ENCODE assay signal across 8 cellular contexts in genomic region chr5:140700177-140701144, GRCh38. TPM values are rescaled to one million over a fixed set of nuclear protein-coding genes. Genes with fewer than 3 reads are reported as not detected.
DNase-seq lines count a peak whose midpoint lies in the region; ATAC-seq, FAIRE-seq and TF ChIP-seq lines count a peak whose summit lies in the region.

TSS of gene ZMAT2 (plus strand) at chr5:140700447. CDS start at chr5:140700461, 14 bp downstream.

- DNase-seq in NCI-H187 treated with DMSO at 0.1 percent for 48 hours (lab: John Stamatoyannopoulos, UW) (peak; percentile 86), anterior cingulate cortex (lab: John Stamatoyannopoulos, UW) (peak; percentile 25 to 98 (median 93)), right atrium auricular region (ENCODE audit: low spot score) (peak; percentile 95), psoas muscle (peak; percentile 95 to 96), urothelium cell line (ENCODE audit: low spot score) (peak; percentile 90)

- H3K27me3 ChIP-seq in right atrium auricular region (no peaks in the 10 kb centered on the region), psoas muscle (ENCODE audit: insufficient read depth in 3 of 3, low read length in 2 of 3) (no peaks in the 10 kb centered on the region)

- H3K4me1 ChIP-seq in right atrium auricular region (peaks cover 0 to 15% of the 10 kb centered on the region in 2 donors), psoas muscle (peaks cover 12% of the 10 kb centered on the region)

- 1 to 2% (median 2%) methylated on average over 44 of the region's 44 CpGs for WGBS in psoas muscle, 3 donors

- TF ChIP-seq CTCF in right atrium auricular region (IDR thresholded peaks at IDR 0.05) (no peak), psoas muscle (IDR thresholded peaks at IDR 0.05) (no peak)

- FAIRE-seq in urothelium cell line (lab: Jason Lieb, UNC), result no peak

- H3K27ac ChIP-seq in right atrium auricular region, result peak within 1 kb of the TSS in 1 of 2 donors; percentile 69
- H3K27ac ChIP-seq in psoas muscle, result peak within 1 kb of the TSS; percentile 77

- ATAC-seq in GM18499 (IDR thresholded peaks at IDR 0.05; ENCODE audit: insufficient read depth, unreplicated experiment), result peak; percentile 93
- ATAC-seq in HG02943 (IDR thresholded peaks at IDR 0.05; ENCODE audit: low read depth, unreplicated experiment), result peak; percentile 96
- peak; percentile 99 for ATAC-seq in psoas muscle

- no peaks in the 10 kb centered on the region for H3K9me3 ChIP-seq in right atrium auricular region
- no peaks in the 10 kb centered on the region for H3K9me3 ChIP-seq in psoas muscle

- intact Hi-C loops in T-helper 2 cell treated with Interferon-gamma antibody and Interleukin-4, amounts not matched to agents 100 ng/mL and 5 ng/mL, for 36 hours (cut with micrococcal nuclease), result loop anchor here (1.0 to 2.0 kb wide), 9 partner anchors 9 to 397 kb away; partner anchors contain the start of genes ANKHD1, APBB3, HARS1 and HARS2
- intact Hi-C loops in psoas muscle (cut with DNase I), result loop anchor here in 1 of 2 donors (5.0 kb wide), 1 partner anchor 38 kb away; the partner anchor contains the start of gene WDR55

- H3K36me3 ChIP-seq in right atrium auricular region (peaks cover 80% of the 10 kb centered on the region), psoas muscle (ENCODE audit: insufficient read depth in 1 of 2, low read depth in 1 of 2) (peaks cover 33 to 89% of the 10 kb centered on the region in 2 donors)

- peak within 1 kb of the TSS; percentile 74 for H3K4me3 ChIP-seq in right atrium auricular region
- peak within 1 kb of the TSS; percentile 82 for H3K4me3 ChIP-seq in psoas muscle

RNA-seq across cellular contexts. Expression of gene ZMAT2, which starts in this region (rescaled TPM):
- 56.7 and 57.6 TPM in 2 replicates for total RNA-seq in T-helper 2 cell treated with Interferon-gamma antibody and Interleukin-4, amounts not matched to agents 100 ng/mL and 5 ng/mL, for 36 hours
- total RNA-seq in right atrium auricular region (10 to 100 TPM; 21.2 to 33.7 TPM), psoas muscle (10 to 100 TPM; 44.7 to 54.5 (median 47.5) TPM)
- 100 to 1,000 TPM in 1 of 3 donors, 10 to 100 TPM in 2; 78.0 to 136 (median 81.4) TPM for polyA plus RNA-seq in psoas muscle
